Comparison of ENCODE assay signal across 1 cellular context in genomic region chr4:152679414-152680281, GRCh38.
TF ChIP-seq lines count a peak whose summit lies in the region.

Gene TMEM154 (minus strand): TSS chr4:152679997. CDS start chr4:152679933, 64 bp downstream.

TF ChIP-seq in GM12878, 131 proteins besides CTCF, POLR2A, EP300 and RAD21 (continued from another document and continues in another):
- no peak for TF ChIP-seq EZH2 (IDR thresholded peaks at IDR 0.05; ENCODE audit: borderline replicate concordance, control insufficient read depth, low read depth, low read length)
- no peak for TF ChIP-seq CBX3 (IDR thresholded peaks at IDR 0.05; ENCODE audit: borderline replicate concordance, low read depth)
- TF ChIP-seq SMAD1 (IDR thresholded peaks at IDR 0.05; ENCODE audit: low read depth, partially characterized antibody) = no peak
- no peak for TF ChIP-seq CEBPB (IDR thresholded peaks at IDR 0.05; ENCODE audit: borderline replicate concordance in 1 of 2, low read depth in 2 of 2, low read length in 2 of 2)
- no peak for TF ChIP-seq BCL11A (IDR thresholded peaks at IDR 0.05; ENCODE audit: low read depth, low read length)
- no peak for TF ChIP-seq CHD2 (IDR thresholded peaks at IDR 0.05; ENCODE audit: borderline replicate concordance, low read depth, low read length)
- TF ChIP-seq ZBTB40 (IDR thresholded peaks at IDR 0.05; ENCODE audit: borderline replicate concordance) = peak; percentile 38; the same call in 1 of the 2 replicates
- no peak for TF ChIP-seq E2F8 (IDR thresholded peaks at IDR 0.05; ENCODE audit: low read depth, partially characterized antibody)
- peak in 1 of 2 experiments; percentile 53; a peak in 1 of 3 replicates for TF ChIP-seq EGR1 (IDR thresholded peaks at IDR 0.05; ENCODE audit: borderline replicate concordance in 1 of 2, low read depth in 2 of 2, low read length in 2 of 2)
- TF ChIP-seq SPI1 (IDR thresholded peaks at IDR 0.05; ENCODE audit: borderline replicate concordance, insufficient read depth, low read depth, low read length) = peak; percentile 72
- peak; percentile 54; the same call in 1 of the 2 replicates for TF ChIP-seq ZBED1 (IDR thresholded peaks at IDR 0.05; ENCODE audit: borderline replicate concordance)
- no peak for TF ChIP-seq CHD4 (IDR thresholded peaks at IDR 0.05)
- no peak for TF ChIP-seq KLF5 (IDR thresholded peaks at IDR 0.05; ENCODE audit: partially characterized antibody)
- TF ChIP-seq TBL1XR1 (IDR thresholded peaks at IDR 0.05; ENCODE audit: low read depth, low read length) = 0 out of 2 replicates have a peak, but pooled peaks have one; percentile 37
- TF ChIP-seq BCL3 (IDR thresholded peaks at IDR 0.05; ENCODE audit: borderline replicate concordance, insufficient read depth, low read depth, low read length, poor library complexity, severe bottlenecking) = no peak
- TF ChIP-seq MXI1 (IDR thresholded peaks at IDR 0.05; ENCODE audit: low read depth, low read length) = peak; percentile 17; the same call in 1 of the 2 replicates
- no peak for TF ChIP-seq MYC (IDR thresholded peaks at IDR 0.05; ENCODE audit: insufficient read depth, insufficient read length, insufficient replicate concordance, low read length, severe bottlenecking)
- TF ChIP-seq WRNIP1 (IDR thresholded peaks at IDR 0.05; ENCODE audit: borderline replicate concordance, low read depth, low read length) = no peak
- no peak for TF ChIP-seq CUX1 (IDR thresholded peaks at IDR 0.05; ENCODE audit: insufficient replicate concordance, low read depth, low read length)
- TF ChIP-seq RB1 (IDR thresholded peaks at IDR 0.05; ENCODE audit: borderline replicate concordance) = peak; percentile 43; the same call in 1 of the 2 replicates
- no peak for TF ChIP-seq NFYA (IDR thresholded peaks at IDR 0.05; ENCODE audit: borderline replicate concordance, low read depth, low read length)
- TF ChIP-seq SMARCA5 (IDR thresholded peaks at IDR 0.05) = 0 out of 2 replicates have a peak, but pooled peaks have one; percentile 4
- no peak for TF ChIP-seq SIX5 (IDR thresholded peaks at IDR 0.05; ENCODE audit: low read depth, low read length, severe bottlenecking)
- peak; percentile 70 to 72 for TF ChIP-seq BHLHE40 (IDR thresholded peaks at IDR 0.05; ENCODE audit: borderline replicate concordance in 1 of 2, low read depth in 2 of 2, low read length in 1 of 2)
- TF ChIP-seq PAX8 (IDR thresholded peaks at IDR 0.05) = no peak
- TF ChIP-seq USF2 (IDR thresholded peaks at IDR 0.05; ENCODE audit: borderline replicate concordance, low read depth, low read length) = no peak
- TF ChIP-seq ESRRA (IDR thresholded peaks at IDR 0.05; ENCODE audit: low read length) = no peak
- TF ChIP-seq TARDBP (IDR thresholded peaks at IDR 0.05; ENCODE audit: borderline replicate concordance) = no peak
- no peak for TF ChIP-seq TCF12 (IDR thresholded peaks at IDR 0.05; ENCODE audit: low read depth, low read length)
- TF ChIP-seq YY1 (IDR thresholded peaks at IDR 0.05; ENCODE audit: low read depth, low read length) = peak; percentile 56; the same call in 1 of the 2 replicates
- no peak for TF ChIP-seq NKRF (conservative IDR thresholded peaks at IDR 0.05)
- no peak for TF ChIP-seq POLR2AphosphoS2 (IDR thresholded peaks at IDR 0.05; ENCODE audit: low read depth, low read length)
- TF ChIP-seq ZNF274 (IDR thresholded peaks at IDR 0.05; ENCODE audit: insufficient read depth, insufficient read length) = no peak
- peak; percentile 85 for TF ChIP-seq CREB1 (IDR thresholded peaks at IDR 0.05; ENCODE audit: low read depth)
- TF ChIP-seq DPF2 (IDR thresholded peaks at IDR 0.05) = peak; percentile 55; the same call in 1 of the 2 replicates
- TF ChIP-seq MAX (IDR thresholded peaks at IDR 0.05; ENCODE audit: low read depth, low read length) = no peak; the same call in 1 of the 2 replicates
- TF ChIP-seq SMAD5 (IDR thresholded peaks at IDR 0.05; ENCODE audit: low read depth) = peak; percentile 65; the same call in 1 of the 2 replicates
- TF ChIP-seq KAT2A (conservative IDR thresholded peaks at IDR 0.05; ENCODE audit: control insufficient read depth, low read depth, low read length) = no peak
- no peak for TF ChIP-seq REST (IDR thresholded peaks at IDR 0.05; ENCODE audit: low read depth, low read length)
- no peak for TF ChIP-seq NFIC (IDR thresholded peaks at IDR 0.05; ENCODE audit: low read depth, low read length)
